8 cellular contexts compared by ENCODE assay signal in genomic region chr11:43580735-43581369, GRCh38.
DNase-seq lines count a peak whose midpoint lies in the region; ATAC-seq, FAIRE-seq and TF ChIP-seq lines count a peak whose summit lies in the region.

No MANE protein-coding gene starts in this region.

- H3K4me2 ChIP-seq in GM12878 (ENCODE audit: control insufficient read depth, insufficient read depth), result peak overlapping the region; percentile 1
- H3K4me2 ChIP-seq in mesendoderm (ENCODE audit: low read length), result peak overlapping the region; percentile 91

- H3K36me3 Mint-ChIP-seq in HFFc6 (ENCODE audit: low read depth), result no peaks in the 10 kb centered on the region; the same call in 1 of the 2 replicates

- H2AFZ ChIP-seq in GM12878 (ENCODE audit: control insufficient read depth, low read depth, low read length), result no peak overlapping the region

- H3K56ac ChIP-seq in mesendoderm (ENCODE audit: low read length), result no peak overlapping the region

- no peaks in the 10 kb centered on the region for H3K9me3 Mint-ChIP-seq in HFFc6

- H3K4me3 ChIP-seq in AG09309 (ENCODE audit: control insufficient read depth, low read depth, low read length) (peak overlapping the region; percentile 31), GM12878 (no peak overlapping the region), mesendoderm (ENCODE audit: low read length) (peak overlapping the region; percentile 15)

- H4K8ac ChIP-seq in mesendoderm (ENCODE audit: low read depth, low read length), result no peak overlapping the region

- no peak overlapping the region for H3K4ac ChIP-seq in mesendoderm (ENCODE audit: low read depth, low read length)

- TF ChIP-seq EP300 in GM12878 (IDR thresholded peaks at IDR 0.05; ENCODE audit: borderline replicate concordance in 1 of 2, control insufficient read depth in 1 of 2, low read depth in 2 of 2, low read length in 2 of 2), result no peak

- no peak for TF ChIP-seq RAD21 in GM12878 (IDR thresholded peaks at IDR 0.05; ENCODE audit: insufficient read depth, low read depth, low read length)

- no peak for TF ChIP-seq POLR2A in GM12878 (IDR thresholded peaks at IDR 0.05; ENCODE audit: low read depth, low read length)

- ATAC-seq in GM12878, result no peak
- no peak for ATAC-seq in omental fat pad (ENCODE audit: low FRiP score)

- RAD21 ChIA-PET in GM12878 (lab: Charles Lee; ENCODE audit: unreplicated experiment), result no interaction called here

- no peak overlapping the region for H3K27ac ChIP-seq in GM12878 (ENCODE audit: control insufficient read depth, insufficient read depth)
- H3K27ac ChIP-seq in mesendoderm (ENCODE audit: low read depth, low read length), result no peak overlapping the region

- H3K79me2 ChIP-seq in GM12878 (ENCODE audit: control insufficient read depth, insufficient read depth, low read length), result no peaks in the 10 kb centered on the region
- H3K79me2 ChIP-seq in mesendoderm (ENCODE audit: control insufficient read depth, insufficient read depth, low read length), result no peaks in the 10 kb centered on the region

- no peak overlapping the region for H3K18ac ChIP-seq in mesendoderm (ENCODE audit: low read length)

- H3K27ac Mint-ChIP-seq in HFFc6, result no peak overlapping the region

- no peak overlapping the region for H4K5ac ChIP-seq in mesendoderm (ENCODE audit: low read length)

- CTCF ChIA-PET in GM12878 (lab: Yijun Ruan, JAX), result interaction anchor here (1.0 kb wide), 1 partner anchor 14 kb away, joined by 4 read pairs; no protein-coding TSS in a partner anchor

- in situ Hi-C loops in GM12878 (cut with MboI), result no loop called here

- peaks cover 25 to 43% of the 10 kb centered on the region in 2 experiments for H3K27me3 ChIP-seq in GM12878 (replicated peaks in 1 of 2; ENCODE audit: control insufficient read depth in 2 of 2, insufficient read depth in 2 of 2, low read length in 1 of 2)
- H3K27me3 ChIP-seq in mesendoderm (ENCODE audit: insufficient read depth, low read length, poor library complexity), result peaks cover 65% of the 10 kb centered on the region

- H3K23ac ChIP-seq in mesendoderm (ENCODE audit: low read length), result peak overlapping the region; percentile 37

- no peak overlapping the region for H2BK5ac ChIP-seq in mesendoderm (ENCODE audit: low read length)

- no peak overlapping the region for H2BK120ac ChIP-seq in mesendoderm (ENCODE audit: low read depth, low read length)

- TF ChIP-seq CTCF in AG09309 (IDR thresholded peaks at IDR 0.05; ENCODE audit: control insufficient read depth, insufficient read depth, low read depth, low read length, missing control alignments), result no peak
- no peak for TF ChIP-seq CTCF in HFFc6 (IDR thresholded peaks at IDR 0.05)
- TF ChIP-seq CTCF in GM12878 (IDR thresholded peaks at IDR 0.05 in 2 of 3, conservative IDR thresholded peaks at IDR 0.05 in 1 of 3; ENCODE audit: control insufficient read depth in 2 of 3, extremely low read depth in 1 of 3, insufficient read depth in 1 of 3, low read depth in 3 of 3, low read length in 3 of 3), result no peak
- no peak for TF ChIP-seq CTCF in omental fat pad (IDR thresholded peaks at IDR 0.05)

- peaks cover 60% of the 10 kb centered on the region for H3K27me3 Mint-ChIP-seq in HFFc6 (ENCODE audit: insufficient read depth)

- POLR2A ChIA-PET in GM12878 (lab: Charles Lee), result no interaction called here

- DNase-seq in AG09309 (ENCODE audit: low read depth) (no peak), HFFc6 (no peak), GM12878 (ENCODE audit: low read depth, low spot score) (no peak), mesendoderm (peak; percentile 49), omental fat pad (ENCODE audit: low spot score) (no peak), GOT3 (lab: John Stamatoyannopoulos, UW) (no peak), SK-N-DZ (ENCODE audit: low spot score) (no peak)
- DNase-seq in stimulated activated CD4-positive, alpha-beta T cell treated with anti-CD3 and anti-CD28 coated beads, Interleukin-2, amount 100 ng/mL, for 24 hours, result no peak

- no peak for FAIRE-seq in GM12878 (lab: Jason Lieb, UNC)

- no peak overlapping the region for H2AK5ac ChIP-seq in mesendoderm (ENCODE audit: low read length)

- no peaks in the 10 kb centered on the region for H4K20me1 ChIP-seq in GM12878 (ENCODE audit: control insufficient read depth, insufficient read depth)

- WGBS in GM12878 (ENCODE audit: insufficient coverage, insufficient replicate concordance, low lambda C conversion rate, missing lambda C conversion rate), result 13% methylated on average over 38 of the region's 39 CpGs
- no CpG with 5 or more reads among the region's 39 CpGs for WGBS in mesendoderm (ENCODE audit: extremely low coverage, insufficient coverage, low lambda C conversion rate)

- no peaks in the 10 kb centered on the region for H3K36me3 ChIP-seq in GM12878 (ENCODE audit: control insufficient read depth in 2 of 2, insufficient read depth in 2 of 2, low read length in 1 of 2)
- H3K36me3 ChIP-seq in mesendoderm (ENCODE audit: control insufficient read depth, insufficient read depth, low read length), result no peaks in the 10 kb centered on the region

- no peak overlapping the region for H3K9ac ChIP-seq in GM12878 (ENCODE audit: control insufficient read depth, insufficient read depth, low read length)
- no peak overlapping the region for H3K9ac ChIP-seq in mesendoderm (ENCODE audit: low read length)

- H2BK15ac ChIP-seq in mesendoderm (replicated peaks; ENCODE audit: low read depth), result no peak overlapping the region

- peak overlapping the region; percentile 73 for H3K4me3 Mint-ChIP-seq in HFFc6

- BruUV-seq in GM12878 (replicated peaks; lab: Mats Ljungman, UMichigan), result no TSS peak

- intact Hi-C loops in GM12878 (cut with micrococcal nuclease; ENCODE audit: unreplicated experiment), result no loop called here

- H3K4me1 Mint-ChIP-seq in HFFc6 (ENCODE audit: low read depth), result peaks cover 40% of the 10 kb centered on the region

- H3K9me3 ChIP-seq in GM12878 (replicated peaks; ENCODE audit: control insufficient read depth, insufficient read depth, low read length), result no peaks in the 10 kb centered on the region; the same call in 2 of the 3 replicates

- no peaks in the 10 kb centered on the region for H3K79me1 ChIP-seq in mesendoderm (ENCODE audit: low read length)

- H3K4me1 ChIP-seq in GM12878 (ENCODE audit: control insufficient read depth, insufficient read depth, low read length), result no peaks in the 10 kb centered on the region
- H3K4me1 ChIP-seq in mesendoderm (ENCODE audit: control insufficient read depth, low read depth, low read length), result no peaks in the 10 kb centered on the region

- SMC1A ChIA-PET in GM12878 (lab: Charles Lee; ENCODE audit: uncharacterized antibody, unreplicated experiment), result no interaction called here

TF ChIP-seq in GM12878, 131 proteins besides CTCF, POLR2A, EP300 and RAD21:
- TF ChIP-seq KDM1A (IDR thresholded peaks at IDR 0.05; ENCODE audit: borderline replicate concordance), result no peak
- TF ChIP-seq ZNF217 (IDR thresholded peaks at IDR 0.05), result no peak
